8 cellular contexts compared by ENCODE assay signal in genomic region chr4:99563310-99564186, GRCh38. TPM values are rescaled to one million over a fixed set of nuclear protein-coding genes. Genes with fewer than 3 reads are reported as not detected.
DNase-seq lines count a peak whose midpoint lies in the region; ATAC-seq, FAIRE-seq and TF ChIP-seq lines count a peak whose summit lies in the region.

TSS of gene TRMT10A (minus strand) at chr4:99564039. CDS start at chr4:99559338, 4,701 bp downstream.

- H3K4me1 ChIP-seq in endodermal cell (ENCODE audit: control insufficient read depth, insufficient read depth, low read length) (no peaks in the 10 kb centered on the region), mesendoderm (ENCODE audit: control insufficient read depth, low read depth, low read length) (no peaks in the 10 kb centered on the region)

- H3K9ac ChIP-seq in endodermal cell (ENCODE audit: extremely low read depth, low read length, poor library complexity, severe bottlenecking) (peak within 1 kb of the TSS; percentile 99), mesendoderm (ENCODE audit: low read length) (peak within 1 kb of the TSS; percentile 90)

- peak within 1 kb of the TSS; percentile 97 for H3K56ac ChIP-seq in mesendoderm (ENCODE audit: low read length)

- peak within 1 kb of the TSS; percentile 100 for H3K27ac Mint-ChIP-seq in endodermal cell

- DNase-seq in COLO829 (ENCODE audit: low spot score) (peak; percentile 91), HTR-8/SVneo (ENCODE audit: insufficient read length, low spot score) (peak; percentile 85), NOMO-1 treated with dmso at 0.1 percent for 144 hours (lab: John Stamatoyannopoulos, UW; ENCODE audit: unreplicated experiment) (peak; percentile 93), endodermal cell (peak; percentile 98), mesendoderm (peak; percentile 99)
- peak; percentile 92 for DNase-seq in activated CD8-positive, alpha-beta memory T cell treated with anti-CD3 and anti-CD28 coated beads, Interleukin-2, amount 50 U/mL, for 24 hours (ENCODE audit: extremely low read depth)
- peak; percentile 95 for DNase-seq in stimulated activated CD8-positive, alpha-beta memory T cell treated with anti-CD3 and anti-CD28 coated beads, Interleukin-15, amount 100 ng/mL, for 1 hour (ENCODE audit: low read depth)

- H3K79me2 ChIP-seq in mesendoderm (ENCODE audit: control insufficient read depth, insufficient read depth, low read length) = no peaks in the 10 kb centered on the region

- no peaks in the 10 kb centered on the region for H3K9me3 ChIP-seq in endodermal cell (ENCODE audit: control insufficient read depth, low read length)

- H3K23ac ChIP-seq in mesendoderm (ENCODE audit: low read length) = no peak within 1 kb of the TSS

- H3K27ac ChIP-seq in endodermal cell (ENCODE audit: low read depth, low read length) (peak within 1 kb of the TSS; percentile 96), mesendoderm (ENCODE audit: low read depth, low read length) (peak within 1 kb of the TSS; percentile 91)

- H2BK15ac ChIP-seq in mesendoderm (replicated peaks; ENCODE audit: low read depth) = no peak within 1 kb of the TSS

- no peaks in the 10 kb centered on the region for H3K9me3 Mint-ChIP-seq in endodermal cell

- no peak within 1 kb of the TSS for H4K5ac ChIP-seq in mesendoderm (ENCODE audit: low read length)

- peak within 1 kb of the TSS; percentile 87 for H2BK5ac ChIP-seq in mesendoderm (ENCODE audit: low read length)

- H2BK120ac ChIP-seq in mesendoderm (ENCODE audit: low read depth, low read length) = no peak within 1 kb of the TSS

- H3K4me1 Mint-ChIP-seq in endodermal cell = peaks cover 4% of the 10 kb centered on the region

- no peaks in the 10 kb centered on the region for H3K79me1 ChIP-seq in mesendoderm (ENCODE audit: low read length)

- no peak within 1 kb of the TSS for H3K4ac ChIP-seq in mesendoderm (ENCODE audit: low read depth, low read length)

- H3K27me3 Mint-ChIP-seq in endodermal cell (ENCODE audit: insufficient read depth) = no peaks in the 10 kb centered on the region

- peak; percentile 95 for ATAC-seq in GM21367 (IDR thresholded peaks at IDR 0.05; ENCODE audit: unreplicated experiment)

- no peaks in the 10 kb centered on the region for H3K36me3 Mint-ChIP-seq in endodermal cell (ENCODE audit: low read depth)

- H3K27me3 ChIP-seq in endodermal cell (ENCODE audit: control insufficient read depth, insufficient read depth, low read length, poor library complexity, severe bottlenecking) = no peaks in the 10 kb centered on the region
- no peaks in the 10 kb centered on the region for H3K27me3 ChIP-seq in mesendoderm (ENCODE audit: insufficient read depth, low read length, poor library complexity)

- FAIRE-seq in HTR-8/SVneo (lab: Jason Lieb, UNC) = no peak

- WGBS in endodermal cell (ENCODE audit: insufficient coverage in 1 of 2, insufficient read length in 1 of 2), 2 experiments = 0% methylated on average over 12 to 48 of the region's 48 CpGs
- WGBS in mesendoderm (ENCODE audit: extremely low coverage, insufficient coverage, low lambda C conversion rate) = no CpG with 5 or more reads among the region's 48 CpGs

- H2AK5ac ChIP-seq in mesendoderm (ENCODE audit: low read length) = no peak within 1 kb of the TSS

- peak within 1 kb of the TSS; percentile 91 for H3K4me3 Mint-ChIP-seq in endodermal cell

- no peaks in the 10 kb centered on the region for H3K36me3 ChIP-seq in endodermal cell (ENCODE audit: control insufficient read depth, insufficient read depth, low read length)
- H3K36me3 ChIP-seq in mesendoderm (ENCODE audit: control insufficient read depth, insufficient read depth, low read length) = no peaks in the 10 kb centered on the region

- peak within 1 kb of the TSS; percentile 94 for H3K18ac ChIP-seq in mesendoderm (ENCODE audit: low read length)

- H4K8ac ChIP-seq in mesendoderm (ENCODE audit: low read depth, low read length) = no peak within 1 kb of the TSS

- peak within 1 kb of the TSS; percentile 84 for H3K4me2 ChIP-seq in mesendoderm (ENCODE audit: low read length)

- H3K4me3 ChIP-seq in endodermal cell (ENCODE audit: low read length) (peak within 1 kb of the TSS; percentile 95), mesendoderm (ENCODE audit: low read length) (peak within 1 kb of the TSS; percentile 94)

- peak; percentile 43 for TF ChIP-seq CTCF in endodermal cell (conservative IDR thresholded peaks at IDR 0.05)

RNA-seq across cellular contexts. Expression of gene TRMT10A, which starts in this region (rescaled TPM):
- 1 to 10 TPM; 4.4 to 5.5 TPM for total RNA-seq in endodermal cell
- 12.6 TPM for polyA plus RNA-seq in endodermal cell (2013, experiment 1 of 2)
- polyA plus RNA-seq in endodermal cell (2013, experiment 2 of 2) = 9.1 TPM
- 7.5 TPM for polyA plus RNA-seq in mesendoderm (2013, experiment 1 of 2)
- 7.8 TPM for polyA plus RNA-seq in mesendoderm (2013, experiment 2 of 2)

Comparison
In these comparisons a context has a peak if more than half of its experiments do, and no peak if none do; other contexts are left out.
1. Peak in every context shown above with its lines: DNase-seq, ATAC-seq, H3K4me3 ChIP-seq and H3K27ac ChIP-seq.